ENCODE assay signal across 8 cellular contexts in the genomic region with DNA sequence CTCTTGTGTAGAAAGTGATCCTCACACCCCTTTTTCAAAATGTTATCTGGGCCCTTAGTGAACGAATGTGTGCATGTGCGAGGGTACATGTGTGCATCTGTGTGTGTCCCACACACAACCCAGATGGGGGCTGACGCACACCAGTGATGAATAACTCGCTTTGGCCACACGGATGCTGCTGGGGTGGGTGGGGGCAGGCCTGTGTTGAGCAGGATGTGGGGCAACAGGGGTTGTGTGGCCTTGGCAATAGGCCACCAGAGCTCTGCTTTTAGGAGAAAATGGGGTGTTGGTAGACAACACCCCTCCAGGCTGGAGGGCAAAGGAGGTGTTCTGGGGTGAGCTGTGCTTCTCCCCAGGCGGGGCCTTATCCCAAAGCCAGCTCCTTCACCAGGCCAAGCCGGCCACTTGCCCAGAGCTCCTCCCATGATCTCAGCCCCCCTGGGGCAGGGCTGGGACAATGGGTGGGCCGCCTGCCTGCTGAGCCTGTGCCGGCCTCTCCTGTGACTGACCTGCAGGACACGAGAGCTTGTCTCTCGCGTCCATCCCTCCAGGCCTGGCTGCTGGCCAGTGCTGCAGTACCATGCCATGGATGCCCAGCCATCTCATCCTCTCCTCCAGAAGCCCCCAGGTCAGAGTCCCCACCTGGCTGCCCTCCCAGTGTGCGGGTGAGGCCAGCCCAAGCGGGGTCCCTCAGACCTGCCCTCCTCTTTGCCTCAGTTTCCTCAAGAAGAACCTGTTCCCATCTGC. TPM values are rescaled to one million over a fixed set of nuclear protein-coding genes. Genes with fewer than 3 reads are reported as not detected.
DNase-seq lines count a peak whose midpoint lies in the region; ATAC-seq lines count a peak whose summit lies in the region.

No MANE protein-coding gene starts in this region.

- peak overlapping the region; percentile 81 for H3K4me3 ChIP-seq in H7 (ENCODE audit: insufficient read depth, low read depth, low read length)
- H3K4me3 ChIP-seq in right cardiac atrium (ENCODE audit: low read length): peak overlapping the region; percentile 87

- H3K27ac ChIP-seq in right cardiac atrium (ENCODE audit: low read length): peak overlapping the region; percentile 18

- DNase-seq in H7 (no peak), right cardiac atrium (peak; percentile 83 to 92 (median 91)), SKM-1 (lab: John Stamatoyannopoulos, UW; ENCODE audit: unreplicated experiment) (no peak), NCI-H1694 (lab: John Stamatoyannopoulos, UW) (no peak)
- DNase-seq in activated T-cell treated with anti-CD3 and anti-CD28 coated beads, Interleukin-2, amount 50 U/mL, for 72 hours: peak; percentile 62 to 65
- peak; percentile 35 to 67 for DNase-seq in stimulated activated CD8-positive, alpha-beta memory T cell treated with anti-CD3 and anti-CD28 coated beads, Interleukin-7, amount 100 ng/mL, for 4 hours (ENCODE audit: low read depth in 2 of 2)
- DNase-seq in stimulated activated CD4-positive, alpha-beta T cell treated with anti-CD3 and anti-CD28 coated beads, Interleukin-1b, Interleukin-23, amount 100 ng/mL, for 48 hours: no peak

- no peaks in the 10 kb centered on the region for H3K9me3 Mint-ChIP-seq in activated T-cell treated with anti-CD3 and anti-CD28 coated beads, Interleukin-2, amount 50 U/mL, for 72 hours

- intact Hi-C loops in right cardiac atrium (cut with DNase I): no loop called here

- peaks cover 30% of the 10 kb centered on the region for H3K36me3 ChIP-seq in H7 (replicated peaks; ENCODE audit: control insufficient read depth, insufficient read depth, low read length)

- no peaks in the 10 kb centered on the region for H3K27me3 ChIP-seq in H7 (ENCODE audit: control insufficient read depth, insufficient read depth, low read length)
- H3K27me3 ChIP-seq in right cardiac atrium (ENCODE audit: control insufficient read depth, insufficient read depth): no peaks in the 10 kb centered on the region

- H3K27me3 Mint-ChIP-seq in activated T-cell treated with anti-CD3 and anti-CD28 coated beads, Interleukin-2, amount 50 U/mL, for 72 hours (ENCODE audit: low read depth): peaks cover 7% of the 10 kb centered on the region

- peaks cover 2% of the 10 kb centered on the region for H3K4me1 ChIP-seq in right cardiac atrium (ENCODE audit: control insufficient read depth, insufficient read depth, low read length)

- peak overlapping the region; percentile 77 to 82 for H3K4me3 Mint-ChIP-seq in activated T-cell treated with anti-CD3 and anti-CD28 coated beads, Interleukin-2, amount 50 U/mL, for 72 hours

- H3K36me3 Mint-ChIP-seq in activated T-cell treated with anti-CD3 and anti-CD28 coated beads, Interleukin-2, amount 50 U/mL, for 72 hours (ENCODE audit: insufficient read depth in 2 of 2): peaks cover 2 to 5% of the 10 kb centered on the region in 2 donors

- H3K4me1 Mint-ChIP-seq in activated T-cell treated with anti-CD3 and anti-CD28 coated beads, Interleukin-2, amount 50 U/mL, for 72 hours (ENCODE audit: low read depth): peaks cover 55% of the 10 kb centered on the region

- peak; percentile 43 to 57 for ATAC-seq in activated T-cell treated with anti-CD3 and anti-CD28 coated beads, Interleukin-2, amount 50 U/mL, for 72 hours (replicated peaks in 1 of 2)
- ATAC-seq in right cardiac atrium (peak; percentile 38 to 64), GM19328 (IDR thresholded peaks at IDR 0.05; ENCODE audit: unreplicated experiment) (no peak)

- no peaks in the 10 kb centered on the region for H3K9me3 ChIP-seq in right cardiac atrium (ENCODE audit: control insufficient read depth, low read length)

- H3K27ac Mint-ChIP-seq in activated T-cell treated with anti-CD3 and anti-CD28 coated beads, Interleukin-2, amount 50 U/mL, for 72 hours: peak overlapping the region; percentile 42

- WGBS in right cardiac atrium: 38% methylated on average over 14 of the region's 14 CpGs

RNA-seq across cellular contexts. Expression of a gene that starts 1.7 kb away (rescaled TPM):
- total RNA-seq in H7 (2014; rRNA removed; shearing (Covaris generic)): 165 and 216 TPM in 2 replicates
- 10 to 100 TPM; 69.5 to 98.8 TPM for total RNA-seq in activated T-cell treated with anti-CD3 and anti-CD28 coated beads, Interleukin-2, amount 50 U/mL, for 72 hours
- total RNA-seq in right cardiac atrium: 10 to 100 TPM; 15.3 to 44.8 (median 25.3) TPM
- polyA plus RNA-seq in right cardiac atrium: 17.7 TPM

RNA-seq across cellular contexts. Expression of a gene that starts 25.2 kb away (rescaled TPM):
- 11.4 and 12.1 TPM in 2 replicates for total RNA-seq in H7 (2014; rRNA removed; shearing (Covaris generic))
- 10 to 100 TPM; 12.1 to 16.0 TPM for total RNA-seq in activated T-cell treated with anti-CD3 and anti-CD28 coated beads, Interleukin-2, amount 50 U/mL, for 72 hours
- total RNA-seq in right cardiac atrium: under 1 TPM in 3 of 4 donors, not detected in 1; 0.33 to 0.45 (median 0.35) TPM
- 0.27 TPM for polyA plus RNA-seq in right cardiac atrium

RNA-seq across cellular contexts. Expression of a gene that starts 25.6 kb away (rescaled TPM):
- 71.9 and 97.3 TPM in 2 replicates for total RNA-seq in H7 (2014; rRNA removed; shearing (Covaris generic))
- total RNA-seq in activated T-cell treated with anti-CD3 and anti-CD28 coated beads, Interleukin-2, amount 50 U/mL, for 72 hours: 10 to 100 TPM; 87.5 to 93.9 TPM
- total RNA-seq in right cardiac atrium: 10 to 100 TPM; 35.0 to 71.5 (median 47.0) TPM
- 61.9 TPM for polyA plus RNA-seq in right cardiac atrium

RNA-seq across cellular contexts. Expression of a gene that starts 37.8 kb away (rescaled TPM):
- total RNA-seq in H7 (2014; rRNA removed; shearing (Covaris generic)): 0.76 and 3.2 TPM in 2 replicates
- 1 to 10 TPM; 4.0 to 5.7 TPM for total RNA-seq in activated T-cell treated with anti-CD3 and anti-CD28 coated beads, Interleukin-2, amount 50 U/mL, for 72 hours
- 1 to 10 TPM; 3.1 to 4.5 (median 3.9) TPM for total RNA-seq in right cardiac atrium
- 1.4 TPM for polyA plus RNA-seq in right cardiac atrium

RNA-seq across cellular contexts. Expression of a gene that starts 45.0 kb away (rescaled TPM):
- 96.5 and 106 TPM in 2 replicates for total RNA-seq in H7 (2014; rRNA removed; shearing (Covaris generic))
- 100 to 1,000 TPM in 1 of 2 donors, 10 to 100 TPM in 1; 89.2 to 117 TPM for total RNA-seq in activated T-cell treated with anti-CD3 and anti-CD28 coated beads, Interleukin-2, amount 50 U/mL, for 72 hours
- 10 to 100 TPM; 36.0 to 43.5 (median 40.3) TPM for total RNA-seq in right cardiac atrium
- 30.5 TPM for polyA plus RNA-seq in right cardiac atrium

Comparison
In these comparisons a context has a peak if more than half of its experiments do, and no peak if none do; other contexts are left out.
1. DNase-seq: peak in activated T-cell treated with anti-CD3 and anti-CD28 coated beads, Interleukin-2, amount 50 U/mL, for 72 hours (2 of 2), right cardiac atrium (3 of 3) and stimulated activated CD8-positive, alpha-beta memory T cell treated with anti-CD3 and anti-CD28 coated beads, Interleukin-7, amount 100 ng/mL, for 4 hours (2 of 2); none in H7 (single experiment), SKM-1 (single experiment), stimulated activated CD4-positive, alpha-beta T cell treated with anti-CD3 and anti-CD28 coated beads, Interleukin-1b, Interleukin-23, amount 100 ng/mL, for 48 hours (single experiment) and NCI-H1694 (single experiment).